Comparison of ENCODE assay signal across 11 cellular contexts in the genomic region with DNA sequence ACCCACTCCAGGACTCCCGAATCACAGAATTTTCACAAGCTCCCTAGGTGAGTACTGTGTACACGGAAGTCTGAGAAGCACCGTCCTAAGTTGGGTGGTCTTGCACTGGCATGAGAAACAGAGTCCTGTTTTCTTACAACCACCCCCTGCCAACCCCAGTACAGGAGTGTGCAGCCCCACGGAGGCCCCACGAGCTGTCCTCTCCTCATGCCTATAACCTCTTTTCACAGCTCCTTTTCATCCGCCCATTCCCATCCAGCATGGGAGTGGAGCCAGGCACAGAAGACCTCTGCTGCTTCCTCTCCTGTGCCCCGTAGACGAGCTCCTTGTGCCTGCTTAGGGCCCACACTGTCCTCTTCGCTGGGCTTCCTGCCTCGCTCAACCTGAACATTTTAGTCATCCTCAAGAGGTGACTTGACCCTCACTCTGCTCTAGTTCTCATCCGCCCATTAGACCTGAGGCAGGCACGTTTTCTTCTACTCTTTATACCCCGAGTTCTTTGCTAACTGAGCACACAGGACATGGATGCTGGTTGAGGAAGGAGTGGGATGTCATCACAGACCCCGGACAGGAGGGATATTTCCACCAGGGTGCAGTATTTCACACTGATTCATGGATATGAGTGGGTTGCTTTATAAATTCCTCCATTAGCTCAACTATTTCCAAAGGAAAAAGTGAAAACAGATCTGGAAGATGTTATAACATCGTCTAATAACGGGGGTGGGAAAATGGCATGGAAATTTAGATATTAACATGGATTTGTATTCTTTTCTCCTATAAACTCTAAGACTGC.
A peak's percentile ranks its signal among the peaks of the same experiment; 100 is the strongest.
DNase-seq lines count a peak whose midpoint lies in the region; ATAC-seq and TF ChIP-seq lines count a peak whose summit lies in the region.
"Had no signal": no experiment of that assay in that cellular context is flagged by ENCODE, and none has a peak within 500 bp of the region (broad histone marks: within the 10 kb centered on the region; RNA-seq: fewer than 3 reads in every experiment).

No MANE protein-coding gene starts in this region.

- peak; percentile 72 for TF ChIP-seq CTCF in osteocyte (IDR thresholded peaks at IDR 0.05)

- H3K4me3 Mint-ChIP-seq in osteocyte (ENCODE audit: unreplicated experiment), result no peak overlapping the region
- H3K4me3 Mint-ChIP-seq: activated CD4-positive, alpha-beta memory T cell treated with anti-CD3 and anti-CD28 coated beads, Interleukin-2, amount 10 ng/mL, durations not matched to agents 7 days and 5 days had no signal

- H3K27ac Mint-ChIP-seq in osteocyte (ENCODE audit: unreplicated experiment), result no peak overlapping the region
- H3K27ac Mint-ChIP-seq: activated CD4-positive, alpha-beta memory T cell treated with anti-CD3 and anti-CD28 coated beads, Interleukin-2, amount 10 ng/mL, durations not matched to agents 7 days and 5 days had no signal

- DNase-seq in DMS 273 treated with DMSO at 0.1 percent for 48 hours (lab: John Stamatoyannopoulos, UW), result peak; percentile 2
- DNase-seq in RPMI7951 (ENCODE audit: low read depth), result peak; percentile 8
- DNase-seq in foreskin melanocyte, result peak; percentile 58
- no peak for DNase-seq in osteocyte (ENCODE audit: extremely low spot score, unreplicated experiment)
- no peak for DNase-seq in stimulated activated CD8-positive, alpha-beta memory T cell treated with anti-CD3 and anti-CD28 coated beads, Interleukin-4, amount 100 ng/mL, for 48 hours
- no peak for DNase-seq in cortex of kidney (lab: John Stamatoyannopoulos, UW)
- DNase-seq in GOT3 (lab: John Stamatoyannopoulos, UW), result no peak
- DNase-seq: activated CD4-positive, alpha-beta memory T cell treated with anti-CD3 and anti-CD28 coated beads, Interleukin-2, amount 10 ng/mL, durations not matched to agents 7 days and 5 days; NCI-H1417 treated with DMSO at 0.1 percent for 48 hours; stimulated activated CD4-positive, alpha-beta T cell treated with anti-CD3 and anti-CD28 coated beads, Interleukin-15, amount 100 ng/mL, for 24 hours had no signal

- no peaks in the 10 kb centered on the region for H3K36me3 Mint-ChIP-seq in osteocyte (ENCODE audit: unreplicated experiment)

- no peaks in the 10 kb centered on the region for H3K4me1 Mint-ChIP-seq in osteocyte (ENCODE audit: unreplicated experiment)
- H3K4me1 Mint-ChIP-seq: activated CD4-positive, alpha-beta memory T cell treated with anti-CD3 and anti-CD28 coated beads, Interleukin-2, amount 10 ng/mL, durations not matched to agents 7 days and 5 days had no signal

- H3K27me3 Mint-ChIP-seq in osteocyte (ENCODE audit: unreplicated experiment), result peaks cover 37% of the 10 kb centered on the region

- H3K9me3 Mint-ChIP-seq in osteocyte (ENCODE audit: unreplicated experiment), result no peaks in the 10 kb centered on the region
- H3K9me3 Mint-ChIP-seq: activated CD4-positive, alpha-beta memory T cell treated with anti-CD3 and anti-CD28 coated beads, Interleukin-2, amount 10 ng/mL, durations not matched to agents 7 days and 5 days had no signal

- no peak for ATAC-seq in GM18511 (IDR thresholded peaks at IDR 0.05; ENCODE audit: unreplicated experiment)

Comparison
In these comparisons a context has a peak if more than half of its experiments do, and no peak if none do; other contexts are left out.
1. DNase-seq: peak in DMS 273 treated with DMSO at 0.1 percent for 48 hours (single experiment), RPMI7951 (single experiment) and foreskin melanocyte (single experiment); none in osteocyte (single experiment), stimulated activated CD8-positive, alpha-beta memory T cell treated with anti-CD3 and anti-CD28 coated beads, Interleukin-4, amount 100 ng/mL, for 48 hours (single experiment), cortex of kidney (single experiment) and GOT3 (single experiment).